ENCODE assay signal across 8 cellular contexts in genomic region chr12:107317751-107318553, GRCh38.
A peak's percentile ranks its signal among the peaks of the same experiment; 100 is the strongest.
DNase-seq lines count a peak whose midpoint lies in the region; ATAC-seq, FAIRE-seq and TF ChIP-seq lines count a peak whose summit lies in the region.

No MANE protein-coding gene starts in this region.

- ATAC-seq in A549 = peak; percentile 75 to 90
- no peak for ATAC-seq in HG03457 (IDR thresholded peaks at IDR 0.05; ENCODE audit: unreplicated experiment)

- H3K27ac ChIP-seq in A549 = peak overlapping the region; percentile 85 to 94

- no peaks in the 10 kb centered on the region for H3K9me3 ChIP-seq in A549

- FAIRE-seq in A549 (lab: Jason Lieb, UNC) = no peak

- TF ChIP-seq POLR2A in A549 (IDR thresholded peaks at IDR 0.05; ENCODE audit: low read length) (peak; percentile 86), lower leg skin (IDR thresholded peaks at IDR 0.05) (no peak)

- CTCF ChIA-PET in A549 (lab: Yijun Ruan, JAX) = interaction anchor here (0.5 to 10.8 kb wide), 44 partner anchors 9 to 1728 kb away, joined by 3 to 128 read pairs (median 4); no protein-coding TSS in a partner anchor

- WGBS in A549 (ENCODE audit: missing lambda C conversion rate) = under 1% methylated on average over 45 of the region's 58 CpGs
- WGBS in lower leg skin, 2 donors = 3 to 4% methylated on average over 53 to 55 of the region's 58 CpGs

- H3K4me2 ChIP-seq in A549 = peak overlapping the region; percentile 81

- peaks cover 19% of the 10 kb centered on the region; the same call in 2 of the 3 replicates for H3K4me1 ChIP-seq in A549

- intact Hi-C loops in lower leg skin (cut with DNase I; ENCODE audit: low total_unique reads) = no loop called here

- DNase-seq in A549 (ENCODE audit: low read depth in 1 of 2, low spot score in 1 of 2) (peak; percentile 91 to 95), GOT3 (lab: John Stamatoyannopoulos, UW) (peak; percentile 7), NCI-H2227 (lab: John Stamatoyannopoulos, UW; ENCODE audit: unreplicated experiment) (peak; percentile 94), dermis microvascular lymphatic vessel endothelial cell (ENCODE audit: low read depth in 2 of 2) (peak; percentile 76 to 90), lower leg skin (ENCODE audit: low spot score in 2 of 2) (peak; percentile 75 to 94)
- DNase-seq in activated CD4-positive, alpha-beta T cell treated with anti-CD3 and anti-CD28 coated beads, Interleukin-2, amount 50 U/mL, for 48 hours = peak; percentile 85 to 89
- peak; percentile 73 to 87 for DNase-seq in stimulated activated CD4-positive, alpha-beta T cell treated with anti-CD3 and anti-CD28 coated beads, Interleukin-4, amount 100 ng/mL, for 4 hours

- POLR2A ChIA-PET in A549 (lab: Yijun Ruan, JAX) = interaction anchor here (1.1 to 2.0 kb wide), 3 partner anchors 31 to 94 kb away, joined by 3 to 5 read pairs (median 4); no protein-coding TSS in a partner anchor

- no peak for TF ChIP-seq EP300 in A549 (IDR thresholded peaks at IDR 0.05)

- TF ChIP-seq RAD21 in A549 (conservative IDR thresholded peaks at IDR 0.05 in 1 of 2, IDR thresholded peaks at IDR 0.05 in 1 of 2) = peak; percentile 62 to 68

- peak; percentile 60 for TF ChIP-seq CTCF in A549 (IDR thresholded peaks at IDR 0.05)
- no peak for TF ChIP-seq CTCF in lower leg skin (IDR thresholded peaks at IDR 0.05)

- peak overlapping the region; percentile 88 for H3K4me3 ChIP-seq in A549
- no peak overlapping the region for H3K4me3 ChIP-seq in lower leg skin (ENCODE audit: low read depth, poor library complexity, severe bottlenecking)

TF ChIP-seq in A549, 52 proteins besides CTCF, POLR2A, EP300 and RAD21:
- TF ChIP-seq, protein P1, sequence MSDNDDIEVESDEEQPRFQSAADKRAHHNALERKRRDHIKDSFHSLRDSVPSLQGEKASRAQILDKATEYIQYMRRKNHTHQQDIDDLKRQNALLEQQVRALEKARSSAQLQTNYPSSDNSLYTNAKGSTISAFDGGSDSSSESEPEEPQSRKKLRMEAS (IDR thresholded peaks at IDR 0.05) = peak; percentile 72
- TF ChIP-seq ZFP36 (IDR thresholded peaks at IDR 0.05; ENCODE audit: borderline replicate concordance, partially characterized antibody) (no peak), JUN (IDR thresholded peaks at IDR 0.05) (peak in 1 of 2 experiments; percentile 45; a peak in 3 of 5 replicates), ZC3H11A (IDR thresholded peaks at IDR 0.05) (no peak), NPAS2 (CRISPR knock-in tag; IDR thresholded peaks at IDR 0.05; ENCODE audit: borderline replicate concordance) (no peak), MAZ (IDR thresholded peaks at IDR 0.05; ENCODE audit: borderline replicate concordance, low read depth, low read length) (no peak), SMC3 (IDR thresholded peaks at IDR 0.05) (peak; percentile 88), E2F6 (IDR thresholded peaks at IDR 0.05; ENCODE audit: borderline replicate concordance, low read depth) (peak; percentile 64)

Comparison
In these comparisons a context has a peak if more than half of its experiments do, and no peak if none do; other contexts are left out.
1. DNase-seq: peak in every context shown above with its lines; median percentile 94 in NCI-H2227; 93 in A549; 87 in activated CD4-positive, alpha-beta T cell treated with anti-CD3 and anti-CD28 coated beads, Interleukin-2, amount 50 U/mL, for 48 hours; 84 in lower leg skin; 83 in dermis microvascular lymphatic vessel endothelial cell; 80 in stimulated activated CD4-positive, alpha-beta T cell treated with anti-CD3 and anti-CD28 coated beads, Interleukin-4, amount 100 ng/mL, for 4 hours; 7 in GOT3.